ENCODE assay signal across 8 cellular contexts in genomic region chr2:241734467-241735208, GRCh38. TPM values are rescaled to one million over a fixed set of nuclear protein-coding genes. Genes with fewer than 3 reads are reported as not detected.
DNase-seq lines count a peak whose midpoint lies in the region; ATAC-seq and TF ChIP-seq lines count a peak whose summit lies in the region.

TSS of gene D2HGDH (plus strand) at chr2:241734630. CDS start at chr2:241735225, 595 bp downstream.

- peak; percentile 49 for TF ChIP-seq POLR2A in erythroblast (IDR thresholded peaks at IDR 0.05; ENCODE audit: low read length)

- peaks cover 8% of the 10 kb centered on the region; the same call in 1 of the 2 replicates for H4K20me1 ChIP-seq in PC-3 (ENCODE audit: low read length)

- 0 out of 2 replicates have a peak, but pooled peaks have one; percentile 6 for TF ChIP-seq EP300 in Ishikawa (IDR thresholded peaks at IDR 0.05; ENCODE audit: borderline replicate concordance)

- H3K27ac ChIP-seq in PC-3 (ENCODE audit: low read length): peak within 1 kb of the TSS; percentile 60

- POLR2A ChIA-PET in PC-3 (lab: Charles Lee; ENCODE audit: unreplicated experiment): no interaction called here

- BruUV-seq in PC-3 (replicated peaks; lab: Mats Ljungman, UMichigan): no TSS peak

- no peaks in the 10 kb centered on the region for H3K27me3 ChIP-seq in PC-3 (ENCODE audit: low read length)
- no peaks in the 10 kb centered on the region for H3K27me3 ChIP-seq in mucosa of stomach (ENCODE audit: control insufficient read depth, insufficient read depth, low read length)

- H3K4me3 ChIP-seq in PC-3 (ENCODE audit: low read length) (peak within 1 kb of the TSS; percentile 78), mucosa of stomach (ENCODE audit: low read length) (peak within 1 kb of the TSS; percentile 80)

- no peak for TF ChIP-seq RAD21 in Ishikawa (IDR thresholded peaks at IDR 0.05; ENCODE audit: low read depth)

- peak within 1 kb of the TSS; percentile 89 for H3K9ac ChIP-seq in PC-3 (ENCODE audit: low read length)
- peak within 1 kb of the TSS; percentile 80 for H3K9ac ChIP-seq in mucosa of stomach (ENCODE audit: low read length)

- H3K36me3 ChIP-seq in PC-3 (ENCODE audit: low read depth, low read length) (no peaks in the 10 kb centered on the region), mucosa of stomach (ENCODE audit: control insufficient read depth, insufficient read depth, low read length) (no peaks in the 10 kb centered on the region)

- peaks cover 3% of the 10 kb centered on the region for H3F3A ChIP-seq in PC-3 (ENCODE audit: low read length, unreplicated experiment)

- H3K4me1 ChIP-seq in PC-3 (ENCODE audit: insufficient read depth, low read length) (peaks cover 20% of the 10 kb centered on the region), mucosa of stomach (ENCODE audit: control insufficient read depth, insufficient read depth, low read length) (peaks cover 9% of the 10 kb centered on the region)

- peak within 1 kb of the TSS; percentile 99 for H3K4me2 ChIP-seq in PC-3 (ENCODE audit: low read length)

- H3K9me3 ChIP-seq in PC-3 (ENCODE audit: low read length) (no peaks in the 10 kb centered on the region), mucosa of stomach (ENCODE audit: control insufficient read depth, low read length) (no peaks in the 10 kb centered on the region)

- H2AFZ ChIP-seq in PC-3 (ENCODE audit: low read length): peak within 1 kb of the TSS; percentile 76

- H3K9me2 ChIP-seq in PC-3 (replicated peaks; ENCODE audit: low read length): no peaks in the 10 kb centered on the region

- DNase-seq in DMS 273 treated with DMSO at 0.1 percent for 48 hours (lab: John Stamatoyannopoulos, UW): peak; percentile 10
- peak; percentile 86 for DNase-seq in PC-3
- DNase-seq in activated T-cell treated with anti-CD3 and anti-CD28 coated beads, Interleukin-2, amount 50 U/mL, for 1 hour: peak; percentile 95
- DNase-seq in erythroblast (lab: John Stamatoyannopoulos, UW): peak; percentile 89 to 96
- peak; percentile 98 for DNase-seq in stimulated activated CD8-positive, alpha-beta memory T cell treated with anti-CD3 and anti-CD28 coated beads, Interleukin-4, amount 100 ng/mL, for 48 hours

- intact Hi-C loops in PC-3 (cut with micrococcal nuclease): loop anchor here (10.0 kb wide), 1 partner anchor 130 kb away; the partner anchor contains the start of gene RTP5

- no peaks in the 10 kb centered on the region for H3K79me2 ChIP-seq in PC-3 (ENCODE audit: low read length)

- CTCF ChIA-PET in PC-3 (lab: Charles Lee): no interaction called here

- ATAC-seq in GM21529 (IDR thresholded peaks at IDR 0.05; ENCODE audit: unreplicated experiment) (peak; percentile 77), PC-3 (peak; percentile 87)

- no peak for TF ChIP-seq CTCF in PC-3 (conservative IDR thresholded peaks at IDR 0.05; ENCODE audit: low read depth, low read length)

TF ChIP-seq in Ishikawa, 13 proteins besides CTCF, POLR2A, EP300 and RAD21:
- TF ChIP-seq TAF1 (IDR thresholded peaks at IDR 0.05; ENCODE audit: low read depth) (peak; percentile 39; the same call in 1 of the 2 replicates), MAX (IDR thresholded peaks at IDR 0.05) (peak; percentile 72), YY1 (IDR thresholded peaks at IDR 0.05; ENCODE audit: low read depth) (0 out of 2 replicates have a peak, but pooled peaks have one; percentile 10), EGR1 (IDR thresholded peaks at IDR 0.05) (no peak), USF1 (IDR thresholded peaks at IDR 0.05) (peak; percentile 96)

RNA-seq across cellular contexts. Expression of gene D2HGDH, which starts in this region (rescaled TPM):
- total RNA-seq in PC-3 (2014; rRNA removed): 28.5 and 51.2 TPM in 2 replicates

Comparison
In these comparisons a context has a peak if more than half of its experiments do, and no peak if none do; other contexts are left out.
1. Peak in every context shown above with its lines: DNase-seq, ATAC-seq, H3K4me3 ChIP-seq and H3K27ac ChIP-seq.
2. DNase-seq: peak in every context shown above with its lines; median percentile 98 in stimulated activated CD8-positive, alpha-beta memory T cell treated with anti-CD3 and anti-CD28 coated beads, Interleukin-4, amount 100 ng/mL, for 48 hours; 95 in activated T-cell treated with anti-CD3 and anti-CD28 coated beads, Interleukin-2, amount 50 U/mL, for 1 hour; 92 in erythroblast; 86 in PC-3; 10 in DMS 273 treated with DMSO at 0.1 percent for 48 hours.